ENCODE assay signal across 33 cellular contexts in genomic region chr12:32826807-32827412, GRCh38.
"Had no signal": no experiment of that assay in that cellular context is flagged by ENCODE, and none has a peak within 500 bp of the region (broad histone marks: within the 10 kb centered on the region; RNA-seq: fewer than 3 reads in every experiment).

No MANE protein-coding gene starts in this region.

- ATAC-seq: activated CD8-positive, alpha-beta T cell treated with anti-CD3 and anti-CD28 coated beads for 36 hours; activated T-cell treated with anti-CD3 and anti-CD28 coated beads, Interleukin-2, amount 50 U/mL, for 4 hours; activated T-helper 17 cell treated with anti-CD3 and anti-CD28 coated beads, Interleukin-2, amount 50 U/mL, for 72 hours; left colon; stimulated activated memory B cell treated with anti-CD40 and anti-IgM and Interleukin-4, amounts not matched to agents 10 μg/mL and 1 μg/mL and 100 μg/mL, for 72 hours; stimulated activated naive CD8-positive, alpha-beta T cell treated with anti-CD3 and anti-CD28 coated beads, Interleukin-15, amount 100 ng/mL, for 72 hours; T-helper 17 cell had no signal

- H3K27me3 ChIP-seq: brain microvascular endothelial cell, esophagus muscularis mucosa, hepatocyte, ovary, thyroid gland had no signal

- H3K36me3 ChIP-seq: brain microvascular endothelial cell, ovary, prostate gland, thyroid gland, WERI-Rb-1 had no signal

- H3K4me3 ChIP-seq: esophagus muscularis mucosa, hepatocyte, lung, ovary, prostate gland, SK-N-MC, smooth muscle cell, thyroid gland had no signal

- H3K27ac ChIP-seq: brain microvascular endothelial cell, esophagus muscularis mucosa, hepatocyte, ovary, prostate gland, SK-N-MC, thyroid gland, WERI-Rb-1 had no signal

- H3K4me1 ChIP-seq: prostate gland, thyroid gland had no signal

- DNase-seq: activated CD4-positive, alpha-beta T cell treated with anti-CD3 and anti-CD28 coated beads for 1 hour; activated CD4-positive, alpha-beta T cell treated with anti-CD3 and anti-CD28 coated beads, Interleukin-2, amount 50 U/mL, for 1 hour; activated CD8-positive, alpha-beta T cell treated with anti-CD3 and anti-CD28 coated beads for 36 hours; activated gamma-delta T cell treated with Interleukin-2 at 50 U/mL for 16 hours; activated naive CD4-positive, alpha-beta T cell treated with anti-CD3 and anti-CD28 coated beads, Interleukin-2, amount 50 U/mL, for 16 hours; activated T-cell treated with anti-CD3 and anti-CD28 coated beads, Interleukin-2, amount 50 U/mL, for 4 hours; amniotic stem cell; brain microvascular endothelial cell; central memory CD4-positive, alpha-beta T cell; dermis blood vessel endothelial cell; effector CD4-positive, alpha-beta T cell; foreskin melanocyte; left colon; mesendoderm; naive B cell; ovary; retina; stimulated activated CD4-positive, alpha-beta T cell treated with anti-CD3 and anti-CD28 coated beads, Interleukin-1b, Interleukin-23, amount 100 ng/mL, for 48 hours; stimulated activated CD4-positive, alpha-beta T cell treated with anti-CD3 and anti-CD28 coated beads, Interleukin-4, amount 100 ng/mL, for 4 hours; stimulated activated CD8-positive, alpha-beta memory T cell treated with anti-CD3 and anti-CD28 coated beads, Interleukin-4, amount 100 ng/mL, for 48 hours; stimulated activated naive CD8-positive, alpha-beta T cell treated with anti-CD3 and anti-CD28 coated beads, Interleukin-15, amount 100 ng/mL, for 72 hours; T-helper 17 cell; T1000; thyroid gland; WERI-Rb-1 had no signal

- H3K9me3 ChIP-seq: esophagus muscularis mucosa, ovary, prostate gland, thyroid gland had no signal
